ENCODE assay signal across 8 cellular contexts in the genomic region with DNA sequence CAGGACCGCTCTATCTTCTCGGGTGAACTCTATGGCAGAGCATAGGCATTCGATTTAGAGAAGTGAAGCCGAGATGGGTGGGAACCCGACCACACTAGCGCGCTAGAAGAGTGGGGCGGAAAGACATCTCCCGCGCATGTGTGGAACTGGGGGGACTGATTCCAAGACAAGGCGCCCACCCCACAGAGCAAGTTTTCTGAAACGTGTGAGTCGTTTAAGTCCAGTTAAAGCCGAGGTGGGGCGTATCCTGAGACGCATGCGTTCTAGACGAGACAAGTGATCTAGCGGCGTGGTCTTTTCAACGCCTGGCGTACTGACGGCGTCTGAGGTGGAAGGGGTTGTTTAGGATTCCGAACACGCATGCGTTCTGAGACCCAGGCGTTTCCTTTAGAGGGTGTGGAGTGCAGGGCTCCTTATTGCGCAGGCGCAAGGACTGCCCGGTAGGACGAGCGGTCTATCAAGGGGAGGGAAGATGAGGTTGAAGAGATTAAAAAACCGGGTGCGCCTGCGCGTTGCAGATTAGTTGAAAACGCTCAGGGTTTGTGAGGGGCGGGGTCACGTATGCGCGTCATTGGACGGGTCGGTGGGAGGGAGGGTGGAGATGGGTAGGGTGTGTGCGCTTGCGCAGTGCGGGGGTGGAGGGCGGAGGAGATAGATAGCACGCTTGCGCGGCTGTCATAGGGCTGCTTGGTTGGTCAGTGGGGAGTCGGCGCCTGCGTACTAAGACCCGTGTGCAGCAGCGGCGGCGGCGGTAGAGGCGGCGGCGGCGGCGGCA. TPM values are rescaled to one million over a fixed set of nuclear protein-coding genes. Genes with fewer than 3 reads are reported as not detected.
DNase-seq lines count a peak whose midpoint lies in the region; ATAC-seq and TF ChIP-seq lines count a peak whose summit lies in the region.

EIF5A (plus strand) TSS at position 718 of the 775 bp plus-strand sequence. CDS start 2,008 bp downstream, outside the sequence.

- peak within 1 kb of the TSS; percentile 100 for H3K27ac Mint-ChIP-seq in activated CD4-positive, alpha-beta T cell treated with anti-CD3 and anti-CD28 coated beads for 36 hours

- POLR2A ChIA-PET in activated CD4-positive, alpha-beta T cell treated with anti-CD3 and anti-CD28 coated beads for 36 hours (lab: Charles Lee): no interaction called here

- no peaks in the 10 kb centered on the region for H3K27me3 ChIP-seq in kidney epithelial cell (ENCODE audit: control insufficient read depth, insufficient read depth, low read length)

- no peaks in the 10 kb centered on the region for H3K27me3 Mint-ChIP-seq in activated CD4-positive, alpha-beta T cell treated with anti-CD3 and anti-CD28 coated beads for 36 hours

- H3K4me3 Mint-ChIP-seq in activated CD4-positive, alpha-beta T cell treated with anti-CD3 and anti-CD28 coated beads for 36 hours: peak within 1 kb of the TSS; percentile 96

- H3K36me3 Mint-ChIP-seq in activated CD4-positive, alpha-beta T cell treated with anti-CD3 and anti-CD28 coated beads for 36 hours (ENCODE audit: low read depth): peaks cover 39% of the 10 kb centered on the region

- CTCF ChIA-PET in activated CD4-positive, alpha-beta T cell treated with anti-CD3 and anti-CD28 coated beads for 36 hours (lab: Charles Lee): no interaction called here

- peak; percentile 68 for ATAC-seq in HG03439 (IDR thresholded peaks at IDR 0.05; ENCODE audit: unreplicated experiment)
- ATAC-seq in activated CD4-positive, alpha-beta T cell treated with anti-CD3 and anti-CD28 coated beads for 36 hours: peak; percentile 86

- TF ChIP-seq POLR2A in GM19193 (IDR thresholded peaks at IDR 0.05; ENCODE audit: extremely low read depth, insufficient read depth, insufficient read length): peak; percentile 89

- H3K36me3 ChIP-seq in kidney epithelial cell (ENCODE audit: control insufficient read depth, insufficient read depth, low read length): peaks cover 5% of the 10 kb centered on the region

- no peak for TF ChIP-seq CTCF in choroid plexus epithelial cell (conservative IDR thresholded peaks at IDR 0.05; ENCODE audit: low read depth, low read length)
- no peak for TF ChIP-seq CTCF in kidney epithelial cell (IDR thresholded peaks at IDR 0.05; ENCODE audit: insufficient read depth, low read length, poor library complexity, severe bottlenecking)

- H3K9me3 Mint-ChIP-seq in activated CD4-positive, alpha-beta T cell treated with anti-CD3 and anti-CD28 coated beads for 36 hours (ENCODE audit: low read depth): no peaks in the 10 kb centered on the region

- H3K4me3 ChIP-seq in choroid plexus epithelial cell (ENCODE audit: low read depth, low read length) (peak within 1 kb of the TSS; percentile 72), kidney epithelial cell (ENCODE audit: low read depth, low read length) (peak within 1 kb of the TSS; percentile 56)

- H3K4me1 Mint-ChIP-seq in activated CD4-positive, alpha-beta T cell treated with anti-CD3 and anti-CD28 coated beads for 36 hours: peaks cover 36% of the 10 kb centered on the region

- intact Hi-C loops in activated CD4-positive, alpha-beta T cell treated with anti-CD3 and anti-CD28 coated beads for 36 hours (cut with DNase I, micrococcal nuclease): loop anchor here (1.0 to 5.0 kb wide), 19 partner anchors 22 to 655 kb away; partner anchors contain the start of genes ELP5 (in 2 of the 2), NEURL4 (in 2 of the 2), POLR2A (in 2 of the 2) and C17orf100 (in 1 of the 2)

- DNase-seq in AML-193 (lab: John Stamatoyannopoulos, UW) (peak; percentile 91 to 94), NCI-H524 (lab: John Stamatoyannopoulos, UW) (peak; percentile 96 to 97), choroid plexus epithelial cell (ENCODE audit: low read depth) (peak; percentile 100), kidney epithelial cell (ENCODE audit: low read depth) (peak; percentile 99)
- peak; percentile 100 for DNase-seq in activated CD4-positive, alpha-beta T cell treated with anti-CD3 and anti-CD28 coated beads for 36 hours
- DNase-seq in stimulated activated CD4-positive, alpha-beta T cell treated with anti-CD3 and anti-CD28 coated beads, Interleukin-15, amount 100 ng/mL, for 48 hours (ENCODE audit: low read depth in 2 of 2): peak; percentile 100

RNA-seq across cellular contexts. Expression of gene EIF5A, which starts in this region (rescaled TPM):
- total RNA-seq in activated CD4-positive, alpha-beta T cell treated with anti-CD3 and anti-CD28 coated beads for 36 hours: 100 to 1,000 TPM; 780 to 934 TPM
- 460 and 490 TPM in 2 replicates for total RNA-seq in kidney epithelial cell

Comparison
In these comparisons a context has a peak if more than half of its experiments do, and no peak if none do; other contexts are left out.
1. Peak in every context shown above with its lines: DNase-seq, ATAC-seq and H3K4me3 ChIP-seq.